ENCODE assay signal across 8 cellular contexts in the genomic region with DNA sequence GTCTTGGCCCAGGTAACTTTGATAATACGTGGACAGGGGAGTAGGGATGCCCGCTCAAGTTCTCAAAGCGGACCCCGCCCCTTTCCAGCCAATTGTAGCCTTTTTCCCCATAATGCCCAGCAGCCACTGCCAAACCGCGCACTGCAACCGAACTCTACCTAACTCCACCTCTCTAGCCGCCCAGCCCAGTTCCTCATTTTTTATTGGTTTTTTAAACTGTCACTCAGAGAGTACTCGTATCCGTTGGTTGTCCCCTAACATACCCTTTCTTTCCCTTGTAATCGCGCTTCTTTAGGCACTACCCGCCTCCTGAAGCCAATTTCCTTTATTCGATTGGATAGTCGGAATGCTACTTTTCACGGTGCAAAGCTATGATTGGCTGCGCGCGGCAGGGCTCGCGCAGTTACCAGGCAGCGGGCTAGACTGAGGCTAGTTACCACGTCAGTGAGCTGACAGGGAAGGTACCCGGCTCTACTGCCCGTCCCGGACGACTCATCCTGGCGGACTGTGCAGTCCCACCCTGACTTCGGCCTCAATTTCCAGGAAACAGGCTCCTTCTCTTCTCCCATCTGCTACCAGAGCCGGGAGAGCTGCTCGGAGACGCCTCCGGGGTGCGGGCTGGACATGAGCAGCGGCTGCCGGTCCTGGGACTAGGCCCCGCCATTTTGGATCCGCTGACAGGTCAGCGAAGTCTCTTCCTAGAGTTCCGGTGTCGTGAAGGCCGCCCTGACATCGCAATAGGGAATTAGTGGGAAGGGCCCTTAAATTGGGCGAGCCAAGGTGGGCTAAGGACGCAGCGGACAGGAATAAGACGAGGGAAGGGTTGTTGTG. TPM values are rescaled to one million over a fixed set of nuclear protein-coding genes. Genes with fewer than 3 reads are reported as not detected.
DNase-seq lines count a peak whose midpoint lies in the region; ATAC-seq lines count a peak whose summit lies in the region.

A gene with protein sequence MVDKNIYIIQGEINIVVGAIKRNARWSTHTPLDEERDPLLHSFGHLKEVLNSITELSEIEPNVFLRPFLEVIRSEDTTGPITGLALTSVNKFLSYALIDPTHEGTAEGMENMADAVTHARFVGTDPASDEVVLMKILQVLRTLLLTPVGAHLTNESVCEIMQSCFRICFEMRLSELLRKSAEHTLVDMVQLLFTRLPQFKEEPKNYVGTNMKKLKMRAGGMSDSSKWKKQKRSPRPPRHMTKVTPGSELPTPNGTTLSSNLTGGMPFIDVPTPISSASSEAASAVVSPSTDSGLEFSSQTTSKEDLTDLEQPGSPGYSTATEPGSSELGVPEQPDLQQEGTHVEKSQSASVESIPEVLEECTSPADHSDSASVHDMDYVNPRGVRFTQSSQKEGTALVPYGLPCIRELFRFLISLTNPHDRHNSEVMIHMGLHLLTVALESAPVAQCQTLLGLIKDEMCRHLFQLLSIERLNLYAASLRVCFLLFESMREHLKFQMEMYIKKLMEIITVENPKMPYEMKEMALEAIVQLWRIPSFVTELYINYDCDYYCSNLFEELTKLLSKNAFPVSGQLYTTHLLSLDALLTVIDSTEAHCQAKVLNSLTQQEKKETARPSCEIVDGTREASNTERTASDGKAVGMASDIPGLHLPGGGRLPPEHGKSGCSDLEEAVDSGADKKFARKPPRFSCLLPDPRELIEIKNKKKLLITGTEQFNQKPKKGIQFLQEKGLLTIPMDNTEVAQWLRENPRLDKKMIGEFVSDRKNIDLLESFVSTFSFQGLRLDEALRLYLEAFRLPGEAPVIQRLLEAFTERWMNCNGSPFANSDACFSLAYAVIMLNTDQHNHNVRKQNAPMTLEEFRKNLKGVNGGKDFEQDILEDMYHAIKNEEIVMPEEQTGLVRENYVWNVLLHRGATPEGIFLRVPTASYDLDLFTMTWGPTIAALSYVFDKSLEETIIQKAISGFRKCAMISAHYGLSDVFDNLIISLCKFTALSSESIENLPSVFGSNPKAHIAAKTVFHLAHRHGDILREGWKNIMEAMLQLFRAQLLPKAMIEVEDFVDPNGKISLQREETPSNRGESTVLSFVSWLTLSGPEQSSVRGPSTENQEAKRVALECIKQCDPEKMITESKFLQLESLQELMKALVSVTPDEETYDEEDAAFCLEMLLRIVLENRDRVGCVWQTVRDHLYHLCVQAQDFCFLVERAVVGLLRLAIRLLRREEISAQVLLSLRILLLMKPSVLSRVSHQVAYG (N-terminal part only) (plus strand): TSS at position 432 of the 831 bp plus-strand sequence. CDS start 13,407 bp downstream, outside the sequence.

- 0% methylated on average over 47 of the region's 47 CpGs for WGBS in aorta, 2 donors

- H3K9ac ChIP-seq in rectal smooth muscle tissue (ENCODE audit: low read length), result peak within 1 kb of the TSS; percentile 74

- H3K27ac ChIP-seq in rectal smooth muscle tissue (ENCODE audit: low read depth, low read length) (peak within 1 kb of the TSS; percentile 84), aorta (ENCODE audit: low read depth in 1 of 2, low read length in 2 of 2) (peak within 1 kb of the TSS in 1 of 2 donors; percentile 81)

- H3K4me3 ChIP-seq in rectal smooth muscle tissue (ENCODE audit: low read length) (peak within 1 kb of the TSS; percentile 97), aorta (ENCODE audit: low read length in 2 of 2) (peak within 1 kb of the TSS; percentile 69 to 95)

- H3K9me3 ChIP-seq in aorta (ENCODE audit: control insufficient read depth, low read length), result no peaks in the 10 kb centered on the region

- peak; percentile 96 to 99 for DNase-seq in NCI-H2081 (lab: John Stamatoyannopoulos, UW)
- DNase-seq in T1000 (lab: John Stamatoyannopoulos, UW), result peak; percentile 98
- peak; percentile 99 for DNase-seq in astrocyte of the hippocampus (ENCODE audit: low read depth, low spot score)
- peak; percentile 100 for DNase-seq in hepatic stellate cell (ENCODE audit: low spot score)
- DNase-seq in aorta, result peak; percentile 94 to 96

- H3K27me3 ChIP-seq in rectal smooth muscle tissue (ENCODE audit: control insufficient read depth, insufficient read depth, low read length) (peaks cover 1% of the 10 kb centered on the region), aorta (ENCODE audit: control insufficient read depth in 1 of 2, insufficient read depth in 2 of 2, low read length in 1 of 2) (no peaks in the 10 kb centered on the region)

- intact Hi-C loops in aorta (cut with DNase I), result no loop called here

- ATAC-seq in GM18508 (IDR thresholded peaks at IDR 0.05; ENCODE audit: insufficient read depth, unreplicated experiment) (peak; percentile 90), HG03025 (IDR thresholded peaks at IDR 0.05; ENCODE audit: low FRiP score, unreplicated experiment) (peak; percentile 88), aorta (ENCODE audit: low FRiP score) (peak; percentile 95)

- H3K36me3 ChIP-seq in rectal smooth muscle tissue (ENCODE audit: control insufficient read depth, insufficient read depth, low read length), result no peaks in the 10 kb centered on the region
- H3K36me3 ChIP-seq in aorta (ENCODE audit: control insufficient read depth in 1 of 2, insufficient read depth in 2 of 2, low read length in 1 of 2), result no peaks in the 10 kb centered on the region

- H3K4me1 ChIP-seq in rectal smooth muscle tissue (ENCODE audit: control insufficient read depth, insufficient read depth, low read length) (peaks cover 31% of the 10 kb centered on the region), aorta (ENCODE audit: control insufficient read depth in 1 of 2, insufficient read depth in 2 of 2, low read length in 2 of 2) (peaks cover 8% of the 10 kb centered on the region in 2 donors)

RNA-seq across cellular contexts. Expression of the gene that starts here (rescaled TPM):
- 10 to 100 TPM; 41.9 to 44.0 TPM for total RNA-seq in aorta
- 10 to 100 TPM in 1 of 2 donors, 1 to 10 TPM in 1; 7.1 to 23.3 TPM for polyA plus RNA-seq in aorta
